8 cellular contexts compared by ENCODE assay signal in genomic region chr12:26124491-26125450, GRCh38. TPM values are rescaled to one million over a fixed set of nuclear protein-coding genes. Genes with fewer than 3 reads are reported as not detected.
DNase-seq lines count a peak whose midpoint lies in the region; ATAC-seq and TF ChIP-seq lines count a peak whose summit lies in the region.

BHLHE41 (minus strand) TSS chr12:26125037; CDS start chr12:26124779, 258 bp downstream.

- H3K27me3 Mint-ChIP-seq in IgD-negative memory B cell: no peaks in the 10 kb centered on the region
- peaks cover 80% of the 10 kb centered on the region for H3K27me3 Mint-ChIP-seq in activated T-cell treated with anti-CD3 and anti-CD28 coated beads, Interleukin-2, amount 50 U/mL, for 4 hours (ENCODE audit: low read depth)
- peaks cover 60 to 71% of the 10 kb centered on the region in 2 donors for H3K27me3 Mint-ChIP-seq in natural killer cell (ENCODE audit: low read depth in 2 of 2)

- DNase-seq in activated T-cell treated with anti-CD3 and anti-CD28 coated beads, Interleukin-2, amount 50 U/mL, for 4 hours: no peak
- DNase-seq in natural killer cell (no peak), HPDE6-E6E7 (ENCODE audit: extremely low spot score) (no peak)

- peaks cover 30 to 40% (median 36%) of the 10 kb centered on the region in 3 donors for H3K4me1 Mint-ChIP-seq in IgD-negative memory B cell
- peaks cover 29% of the 10 kb centered on the region for H3K4me1 Mint-ChIP-seq in activated T-cell treated with anti-CD3 and anti-CD28 coated beads, Interleukin-2, amount 50 U/mL, for 4 hours (ENCODE audit: low read depth)
- H3K4me1 Mint-ChIP-seq in natural killer cell: peaks cover 18 to 35% of the 10 kb centered on the region in 2 donors

- peak within 1 kb of the TSS; percentile 53 to 70 for H3K4me3 ChIP-seq in gastroesophageal sphincter

- TF ChIP-seq CTCF in gastroesophageal sphincter (IDR thresholded peaks at IDR 0.05): peak in 1 of 4 experiments; percentile 14
- no peak for TF ChIP-seq CTCF in natural killer cell (IDR thresholded peaks at IDR 0.05)

- peak within 1 kb of the TSS; percentile 97 to 100 (median 98) for H3K4me3 Mint-ChIP-seq in IgD-negative memory B cell
- H3K4me3 Mint-ChIP-seq in activated T-cell treated with anti-CD3 and anti-CD28 coated beads, Interleukin-2, amount 50 U/mL, for 4 hours: peak within 1 kb of the TSS; percentile 76
- peak within 1 kb of the TSS; percentile 77 for H3K4me3 Mint-ChIP-seq in natural killer cell

- peak; percentile 80 for TF ChIP-seq POLR2A in gastroesophageal sphincter (IDR thresholded peaks at IDR 0.05)

- 0 to 2% methylated on average over 10 to 23 of the region's 55 CpGs for WGBS in gastroesophageal sphincter (ENCODE audit: low coverage in 1 of 2), 2 donors

- no peak for TF ChIP-seq EP300 in gastroesophageal sphincter (IDR thresholded peaks at IDR 0.05)

- H3K27ac Mint-ChIP-seq in IgD-negative memory B cell (peak within 1 kb of the TSS; percentile 95 to 99 (median 96)), natural killer cell (no peak within 1 kb of the TSS)

- peak within 1 kb of the TSS; percentile 82 for H3K9ac ChIP-seq in ES-I3 (ENCODE audit: low read depth, low read length)

- H3K36me3 Mint-ChIP-seq in IgD-negative memory B cell (peaks cover 4% of the 10 kb centered on the region), natural killer cell (no peaks in the 10 kb centered on the region)
- H3K36me3 Mint-ChIP-seq in activated T-cell treated with anti-CD3 and anti-CD28 coated beads, Interleukin-2, amount 50 U/mL, for 4 hours (ENCODE audit: insufficient read depth): no peaks in the 10 kb centered on the region

- ATAC-seq in activated T-cell treated with anti-CD3 and anti-CD28 coated beads, Interleukin-2, amount 50 U/mL, for 4 hours: no peak
- ATAC-seq in gastroesophageal sphincter (peak; percentile 53), natural killer cell (no peak), GM19035 (IDR thresholded peaks at IDR 0.05; ENCODE audit: unreplicated experiment) (no peak), GM18909 (IDR thresholded peaks at IDR 0.05; ENCODE audit: poor library complexity, unreplicated experiment) (no peak)

- no peaks in the 10 kb centered on the region for H3K27me3 ChIP-seq in gastroesophageal sphincter

- intact Hi-C loops in natural killer cell (cut with micrococcal nuclease): no loop called here

- H3K9me3 ChIP-seq in ES-I3 (ENCODE audit: control insufficient read depth, insufficient read depth, low read length) (no peaks in the 10 kb centered on the region), gastroesophageal sphincter (no peaks in the 10 kb centered on the region)

- H3K9me3 Mint-ChIP-seq in IgD-negative memory B cell (no peaks in the 10 kb centered on the region), natural killer cell (no peaks in the 10 kb centered on the region)
- no peaks in the 10 kb centered on the region for H3K9me3 Mint-ChIP-seq in activated T-cell treated with anti-CD3 and anti-CD28 coated beads, Interleukin-2, amount 50 U/mL, for 4 hours

- H3K36me3 ChIP-seq in ES-I3 (ENCODE audit: insufficient read depth, low read length): no peaks in the 10 kb centered on the region
- H3K36me3 ChIP-seq in gastroesophageal sphincter: no peaks in the 10 kb centered on the region

- H3K27ac ChIP-seq in gastroesophageal sphincter: peak within 1 kb of the TSS; percentile 96 to 98 (median 98)

- H3K4me1 ChIP-seq in ES-I3 (ENCODE audit: insufficient read depth, low read length) (peaks cover 10% of the 10 kb centered on the region; the same call in 1 of the 2 replicates), gastroesophageal sphincter (peaks cover 0 to 50% (median 2%) of the 10 kb centered on the region in 3 donors)

RNA-seq across cellular contexts. Expression of gene BHLHE41, which starts in this region (rescaled TPM):
- polyA plus RNA-seq in IgD-negative memory B cell: 19.0 TPM
- under 1 TPM in 2 of 3 donors, not detected in 1; 0.05 to 0.28 TPM for total RNA-seq in activated T-cell treated with anti-CD3 and anti-CD28 coated beads, Interleukin-2, amount 50 U/mL, for 4 hours
- total RNA-seq in gastroesophageal sphincter (10 to 100 TPM in 3 of 4 donors, 1 to 10 TPM in 1; 5.3 to 91.2 (median 21.7) TPM), natural killer cell (1 to 10 TPM in 1 of 3 donors, under 1 TPM in 1, not detected in 1; 0.09 to 3.7 TPM)

Comparison
In these comparisons a context has a peak if more than half of its experiments do, and no peak if none do; other contexts are left out.
1. H3K27ac Mint-ChIP-seq: peak in IgD-negative memory B cell (3 of 3); none in natural killer cell (0 of 2).
2. Peak in every context shown above with its lines, with median percentiles within 50 percentile points of each other: H3K4me3 Mint-ChIP-seq.